In genomic region chr1:197907846-197908616, GRCh38 we compare ENCODE assay signal across 18 cellular contexts. TPM values are rescaled to one million over a fixed set of nuclear protein-coding genes. Genes with fewer than 3 reads are reported as not detected.
"Had no signal": no experiment of that assay in that cellular context is flagged by ENCODE, and none has a peak within 500 bp of the region (broad histone marks: within the 10 kb centered on the region; RNA-seq: fewer than 3 reads in every experiment).

No MANE protein-coding gene starts in this region.

- H3K36me3 ChIP-seq: esophagus squamous epithelium, prostate gland, suprapubic skin, WERI-Rb-1 had no signal

- H3K4me3 ChIP-seq: esophagus squamous epithelium, prostate gland, suprapubic skin had no signal

- H3K27ac Mint-ChIP-seq: activated T-helper 1 cell treated with anti-CD3 and anti-CD28 coated beads, Interleukin-12 subunit alpha, Interleukin-12 subunit beta, Interleukin-2, Interleukin-4 antibody, amounts not matched to agents 30 ng/mL and 10 ng/mL and 1 ng/mL, durations not matched to agents 14 hours and 24 hours and 36 hours; nephron had no signal

- H3K4me3 Mint-ChIP-seq: central memory CD8-positive, alpha-beta T cell; nephron had no signal

- H3K9me3 ChIP-seq: esophagus squamous epithelium, prostate gland, suprapubic skin had no signal

- H3K27ac ChIP-seq: esophagus squamous epithelium, prostate gland, suprapubic skin, WERI-Rb-1 had no signal

- H3K9me3 Mint-ChIP-seq: activated T-helper 1 cell treated with anti-CD3 and anti-CD28 coated beads, Interleukin-12 subunit alpha, Interleukin-12 subunit beta, Interleukin-2, Interleukin-4 antibody, amounts not matched to agents 30 ng/mL and 10 ng/mL and 1 ng/mL, durations not matched to agents 14 hours and 24 hours and 36 hours; central memory CD8-positive, alpha-beta T cell; nephron had no signal

- DNase-seq: activated naive CD4-positive, alpha-beta T cell; cortex of kidney; effector CD4-positive, alpha-beta T cell; esophagus squamous epithelium; glutamatergic neuron; occipital lobe; small intestine; stimulated activated CD4-positive, alpha-beta T cell treated with anti-CD3 and anti-CD28 coated beads, Interleukin-4, amount 100 ng/mL, for 24 hours; stimulated activated naive CD4-positive, alpha-beta T cell treated with Interleukin-2 at 50 U/mL for 16 hours; WERI-Rb-1 had no signal

RNA-seq across cellular contexts. Expression of gene C1orf53, which starts 5.6 kb away (rescaled TPM):
- total RNA-seq: occipital lobe had no signal

RNA-seq across cellular contexts. Expression of gene LHX9, which starts 9.1 kb away (rescaled TPM):
- total RNA-seq: activated T-helper 1 cell treated with anti-CD3 and anti-CD28 coated beads, Interleukin-12 subunit alpha, Interleukin-12 subunit beta, Interleukin-2, Interleukin-4 antibody, amounts not matched to agents 30 ng/mL and 10 ng/mL and 1 ng/mL, durations not matched to agents 14 hours and 24 hours and 36 hours; esophagus squamous epithelium; fibroblast of villous mesenchyme; lower leg skin; mesenteric fat pad; suprapubic skin had no signal
